ENCODE assay signal across 14 cellular contexts in genomic region chr20:16624106-16624505, GRCh38. TPM values are rescaled to one million over a fixed set of nuclear protein-coding genes. Genes with fewer than 3 reads are reported as not detected.
DNase-seq lines count a peak whose midpoint lies in the region; ATAC-seq, FAIRE-seq and TF ChIP-seq lines count a peak whose summit lies in the region.
"Had no signal": no experiment of that assay in that cellular context is flagged by ENCODE, and none has a peak within 500 bp of the region (broad histone marks: within the 10 kb centered on the region; RNA-seq: fewer than 3 reads in every experiment).

No MANE protein-coding gene starts in this region.

- H3K9me3 Mint-ChIP-seq in activated T-cell treated with anti-CD3 and anti-CD28 coated beads, Interleukin-2, amount 50 U/mL, for 72 hours = peaks cover 2% of the 10 kb centered on the region in 2 donors
- H3K9me3 Mint-ChIP-seq in activated T-cell treated with anti-CD3 and anti-CD28 coated beads, Interleukin-2, amount 50 U/mL, for 4 hours = no peaks in the 10 kb centered on the region

- H3K4me3 ChIP-seq in Karpas-422 (ENCODE audit: low read length) = no peak overlapping the region
- H3K4me3 ChIP-seq: BLaER1 treated with 17β-estradiol and CSF1 and Interleukin-3, amounts not matched to agents 10 nM and 100 nM; GM12878 had no signal

- no peaks in the 10 kb centered on the region for H3K27me3 Mint-ChIP-seq in activated T-cell treated with anti-CD3 and anti-CD28 coated beads, Interleukin-2, amount 50 U/mL, for 72 hours (ENCODE audit: low read depth)
- H3K27me3 Mint-ChIP-seq in activated T-cell treated with anti-CD3 and anti-CD28 coated beads, Interleukin-2, amount 50 U/mL, for 4 hours (ENCODE audit: low read depth) = no peaks in the 10 kb centered on the region

- no peak overlapping the region for H3K27ac ChIP-seq in Karpas-422 (ENCODE audit: low read length)
- H3K27ac ChIP-seq: BLaER1 treated with 17β-estradiol and CSF1 and Interleukin-3, amounts not matched to agents 10 nM and 100 nM had no signal

- no peaks in the 10 kb centered on the region for H3K36me3 Mint-ChIP-seq in activated T-cell treated with anti-CD3 and anti-CD28 coated beads, Interleukin-2, amount 50 U/mL, for 72 hours (ENCODE audit: insufficient read depth in 2 of 2)
- no peaks in the 10 kb centered on the region for H3K36me3 Mint-ChIP-seq in activated T-cell treated with anti-CD3 and anti-CD28 coated beads, Interleukin-2, amount 50 U/mL, for 4 hours (ENCODE audit: insufficient read depth)
- H3K36me3 Mint-ChIP-seq: CD4-positive, CD25-positive, alpha-beta regulatory T cell had no signal

- H3K9me2 ChIP-seq in Karpas-422 (replicated peaks; ENCODE audit: insufficient read depth, low read length) = no peaks in the 10 kb centered on the region

- no peak for TF ChIP-seq POLR2A in H54 (IDR thresholded peaks at IDR 0.05; ENCODE audit: low read depth, low read length)

- FAIRE-seq in H54 (lab: Jason Lieb, UNC) = no peak
- FAIRE-seq: GM12878 had no signal

- H3K4me2 ChIP-seq in Karpas-422 (ENCODE audit: low read depth, low read length, poor library complexity, severe bottlenecking) = no peak overlapping the region
- H3K4me2 ChIP-seq: BLaER1 treated with 17β-estradiol and CSF1 and Interleukin-3, amounts not matched to agents 10 nM and 100 nM had no signal

- no peaks in the 10 kb centered on the region for H3K36me3 ChIP-seq in Karpas-422 (ENCODE audit: insufficient read depth, low read length)
- H3K36me3 ChIP-seq: BLaER1 treated with 17β-estradiol and CSF1 and Interleukin-3, amounts not matched to agents 10 nM and 100 nM had no signal

- no peaks in the 10 kb centered on the region for H3K4me1 ChIP-seq in Karpas-422 (ENCODE audit: low read length)
- H3K4me1 ChIP-seq: BLaER1 treated with 17β-estradiol and CSF1 and Interleukin-3, amounts not matched to agents 10 nM and 100 nM had no signal

- H3K4me1 Mint-ChIP-seq in activated T-cell treated with anti-CD3 and anti-CD28 coated beads, Interleukin-2, amount 50 U/mL, for 72 hours (ENCODE audit: low read depth) = no peaks in the 10 kb centered on the region
- H3K4me1 Mint-ChIP-seq in activated T-cell treated with anti-CD3 and anti-CD28 coated beads, Interleukin-2, amount 50 U/mL, for 4 hours (ENCODE audit: low read depth) = no peaks in the 10 kb centered on the region
- H3K4me1 Mint-ChIP-seq: CD4-positive, CD25-positive, alpha-beta regulatory T cell had no signal

- H3K27me3 ChIP-seq in Karpas-422 (ENCODE audit: low read length) = no peaks in the 10 kb centered on the region; the same call in 1 of the 2 replicates
- H3K27me3 ChIP-seq: BLaER1 treated with 17β-estradiol and CSF1 and Interleukin-3, amounts not matched to agents 10 nM and 100 nM had no signal

- no peak overlapping the region for H2AFZ ChIP-seq in Karpas-422 (ENCODE audit: low read length)

- H3K79me2 ChIP-seq in Karpas-422 (ENCODE audit: low read length) = no peaks in the 10 kb centered on the region

- no peaks in the 10 kb centered on the region for H3K9me3 ChIP-seq in Karpas-422 (ENCODE audit: low read length)

- no peak overlapping the region for H3K9ac ChIP-seq in Karpas-422 (ENCODE audit: low read length)
- H3K9ac ChIP-seq: BLaER1 treated with 17β-estradiol and CSF1 and Interleukin-3, amounts not matched to agents 10 nM and 100 nM had no signal

- ATAC-seq in activated T-cell treated with anti-CD3 and anti-CD28 coated beads, Interleukin-2, amount 50 U/mL, for 72 hours (replicated peaks in 1 of 2) = no peak
- ATAC-seq in activated T-cell treated with anti-CD3 and anti-CD28 coated beads, Interleukin-2, amount 50 U/mL, for 4 hours = no peak
- ATAC-seq: GM12878 had no signal

- H3K27ac Mint-ChIP-seq in activated T-cell treated with anti-CD3 and anti-CD28 coated beads, Interleukin-2, amount 50 U/mL, for 72 hours = peak overlapping the region; percentile 31
- H3K27ac Mint-ChIP-seq: CD4-positive, CD25-positive, alpha-beta regulatory T cell had no signal

- DNase-seq in activated T-cell treated with anti-CD3 and anti-CD28 coated beads, Interleukin-2, amount 50 U/mL, for 72 hours = no peak
- DNase-seq in activated T-cell treated with anti-CD3 and anti-CD28 coated beads, Interleukin-2, amount 50 U/mL, for 4 hours = no peak
- peak; percentile 11 for DNase-seq in Karpas-422
- DNase-seq in islet precursor cell = peak; percentile 93
- no peak for DNase-seq in H54 (ENCODE audit: insufficient read length, low spot score)
- DNase-seq in HK-2 (ENCODE audit: unreplicated experiment) = no peak
- DNase-seq in NCI-H2107 (lab: John Stamatoyannopoulos, UW) = no peak
- DNase-seq: 8988T; ACHN; Calu3; CD4-positive, CD25-positive, alpha-beta regulatory T cell; DMS 273 treated with DMSO at 0.1 percent for 48 hours had no signal

- H4K20me1 ChIP-seq in Karpas-422 (ENCODE audit: insufficient read depth, low read depth, low read length) = no peaks in the 10 kb centered on the region
- H4K20me1 ChIP-seq: BLaER1 treated with 17β-estradiol and CSF1 and Interleukin-3, amounts not matched to agents 10 nM and 100 nM had no signal

- no peak overlapping the region for H3K4me3 Mint-ChIP-seq in activated T-cell treated with anti-CD3 and anti-CD28 coated beads, Interleukin-2, amount 50 U/mL, for 72 hours
- no peak overlapping the region for H3K4me3 Mint-ChIP-seq in activated T-cell treated with anti-CD3 and anti-CD28 coated beads, Interleukin-2, amount 50 U/mL, for 4 hours
- H3K4me3 Mint-ChIP-seq: CD4-positive, CD25-positive, alpha-beta regulatory T cell had no signal

RNA-seq across cellular contexts. Expression of gene KIF16B, which starts 50.9 kb away (rescaled TPM):
- 1 to 10 TPM; 6.0 to 7.3 TPM for total RNA-seq in activated T-cell treated with anti-CD3 and anti-CD28 coated beads, Interleukin-2, amount 50 U/mL, for 72 hours
- total RNA-seq in activated T-cell treated with anti-CD3 and anti-CD28 coated beads, Interleukin-2, amount 50 U/mL, for 4 hours = 1 to 10 TPM; 3.7 to 6.4 (median 4.8) TPM
- total RNA-seq in Karpas-422 (2014; rRNA removed; shearing (Covaris generic); ENCODE audit: low replicate concordance) = 6.1 and 8.4 TPM in 2 replicates

Comparison
In these comparisons a context has a peak if more than half of its experiments do, and no peak if none do; other contexts are left out.
1. DNase-seq: peak in Karpas-422 (single experiment) and islet precursor cell (single experiment); none in activated T-cell treated with anti-CD3 and anti-CD28 coated beads, Interleukin-2, amount 50 U/mL, for 72 hours (0 of 2), activated T-cell treated with anti-CD3 and anti-CD28 coated beads, Interleukin-2, amount 50 U/mL, for 4 hours (single experiment), H54 (single experiment), HK-2 (single experiment) and NCI-H2107 (single experiment).